In the genomic region with DNA sequence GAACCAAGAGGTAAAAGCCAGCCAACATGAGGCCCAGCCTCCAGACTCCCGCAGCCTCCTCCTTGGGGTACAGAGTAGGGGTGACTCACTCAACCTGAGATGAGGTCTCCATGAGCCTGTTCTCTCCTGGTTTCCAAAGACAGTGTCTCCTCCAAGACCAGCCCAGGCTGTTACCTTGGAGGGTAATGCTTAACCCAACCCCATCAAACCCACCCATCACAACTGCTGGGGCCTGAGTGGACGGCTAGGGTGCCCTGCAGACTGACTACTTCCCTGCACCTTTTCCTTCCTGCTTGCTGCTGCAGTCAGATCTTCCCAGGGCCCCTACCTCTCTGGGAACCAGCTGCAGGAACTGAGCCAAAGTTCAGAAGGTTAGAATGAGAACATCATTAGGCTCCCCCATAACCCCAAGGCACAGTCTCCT, we compare ENCODE assay signal across 7 cellular contexts. TPM values are rescaled to one million over a fixed set of nuclear protein-coding genes. Genes with fewer than 3 reads are reported as not detected.
DNase-seq lines count a peak whose midpoint lies in the region; ATAC-seq and TF ChIP-seq lines count a peak whose summit lies in the region.
"Had no signal": no experiment of that assay in that cellular context is flagged by ENCODE, and none has a peak within 500 bp of the region (broad histone marks: within the 10 kb centered on the region; RNA-seq: fewer than 3 reads in every experiment).

No MANE protein-coding gene starts in this region.

- H3K36me3 Mint-ChIP-seq in T-helper 1 cell treated with Interleukin-12 subunit alpha and Interleukin-12 subunit beta and Interleukin-4 antibody, amounts not matched to agents 30 μg/mL and 1 μg/mL, for 36 hours (ENCODE audit: low read depth), result peaks cover 16% of the 10 kb centered on the region

- intact Hi-C loops in sigmoid colon (cut with DNase I), result loop anchor here (1.0 to 2.0 kb wide), 3 partner anchors 20 to 56 kb away; no protein-coding TSS in a partner anchor

- H3K36me3 ChIP-seq in sigmoid colon, result peaks cover 0 to 18% (median 6%) of the 10 kb centered on the region in 4 donors
- H3K36me3 ChIP-seq: upper lobe of right lung had no signal

- no peak overlapping the region for H3K4me3 Mint-ChIP-seq in T-helper 1 cell treated with Interleukin-12 subunit alpha and Interleukin-12 subunit beta and Interleukin-4 antibody, amounts not matched to agents 30 μg/mL and 1 μg/mL, for 36 hours

- DNase-seq in T-helper 1 cell (no peak), amniotic epithelial cell (ENCODE audit: low read depth) (peak; percentile 47), sigmoid colon (no peak), germinal center (ENCODE audit: low spot score) (no peak)

- H3K4me3 ChIP-seq in sigmoid colon, result no peak overlapping the region
- H3K4me3 ChIP-seq: upper lobe of right lung had no signal

- no peak for TF ChIP-seq POLR2A in sigmoid colon (IDR thresholded peaks at IDR 0.05)

- H3K27me3 Mint-ChIP-seq in T-helper 1 cell treated with Interleukin-12 subunit alpha and Interleukin-12 subunit beta and Interleukin-4 antibody, amounts not matched to agents 30 μg/mL and 1 μg/mL, for 36 hours (ENCODE audit: low read depth), result no peaks in the 10 kb centered on the region

- H3K4me1 Mint-ChIP-seq in T-helper 1 cell treated with Interleukin-12 subunit alpha and Interleukin-12 subunit beta and Interleukin-4 antibody, amounts not matched to agents 30 μg/mL and 1 μg/mL, for 36 hours (ENCODE audit: low read depth), result peaks cover 23% of the 10 kb centered on the region

- TF ChIP-seq EP300 in sigmoid colon (IDR thresholded peaks at IDR 0.05), result no peak

- WGBS in sigmoid colon, 2 donors, result 48 to 73% methylated on average over 2 of the region's 2 CpGs

- peaks cover 0 to 44% (median 36%) of the 10 kb centered on the region in 4 donors for H3K4me1 ChIP-seq in sigmoid colon

- H3K27me3 ChIP-seq in sigmoid colon, result no peaks in the 10 kb centered on the region
- H3K27me3 ChIP-seq: upper lobe of right lung had no signal

- no peaks in the 10 kb centered on the region for H3K9me3 ChIP-seq in sigmoid colon
- H3K9me3 ChIP-seq: upper lobe of right lung had no signal

- H3K9me3 Mint-ChIP-seq in T-helper 1 cell treated with Interleukin-12 subunit alpha and Interleukin-12 subunit beta and Interleukin-4 antibody, amounts not matched to agents 30 μg/mL and 1 μg/mL, for 36 hours, result no peaks in the 10 kb centered on the region

- H3K27ac Mint-ChIP-seq in T-helper 1 cell treated with Interleukin-12 subunit alpha and Interleukin-12 subunit beta and Interleukin-4 antibody, amounts not matched to agents 30 μg/mL and 1 μg/mL, for 36 hours, result peak overlapping the region; percentile 27

- H3K27ac ChIP-seq in sigmoid colon, result peak overlapping the region in 3 of 4 donors; percentile 40 to 99 (median 58)
- H3K27ac ChIP-seq: upper lobe of right lung had no signal

- ATAC-seq in HG03571 (IDR thresholded peaks at IDR 0.05; ENCODE audit: unreplicated experiment), result no peak

- no peak for TF ChIP-seq CTCF in sigmoid colon (IDR thresholded peaks at IDR 0.05)

RNA-seq across cellular contexts. Expression of gene NOL12, which starts 5.1 kb away (rescaled TPM):
- 10 to 100 TPM; 10.7 to 28.2 (median 12.5) TPM for total RNA-seq in sigmoid colon
- polyA plus RNA-seq in sigmoid colon, result 10 to 100 TPM; 33.1 to 41.4 (median 41.3) TPM

RNA-seq across cellular contexts. Expression of gene LGALS1, which starts 5.6 kb away (rescaled TPM):
- total RNA-seq in sigmoid colon, result 1,000 to 10,000 TPM in 3 of 4 donors, 100 to 1,000 TPM in 1; 911 to 2,925 (median 2,030) TPM
- 100 to 1,000 TPM; 373 to 487 (median 439) TPM for polyA plus RNA-seq in sigmoid colon

RNA-seq across cellular contexts. Expression of gene TRIOBP, which starts 15.8 kb away (rescaled TPM):
- 100 to 1,000 TPM in 3 of 4 donors, 10 to 100 TPM in 1; 82.8 to 140 (median 128) TPM for total RNA-seq in sigmoid colon
- 10 to 100 TPM; 51.7 to 61.5 (median 58.7) TPM for polyA plus RNA-seq in sigmoid colon

RNA-seq across cellular contexts. Expression of gene PDXP, which starts 22.5 kb away (rescaled TPM):
- total RNA-seq in sigmoid colon, result 10 to 100 TPM in 2 of 4 donors, 1 to 10 TPM in 2; 7.5 to 12.8 (median 9.6) TPM
- 10 to 100 TPM; 30.2 to 51.1 (median 48.6) TPM for polyA plus RNA-seq in sigmoid colon

RNA-seq across cellular contexts. Expression of gene SH3BP1, which starts 41.5 kb away (rescaled TPM):
- 1 to 10 TPM; 1.4 to 6.9 (median 4.7) TPM for total RNA-seq in sigmoid colon
- polyA plus RNA-seq in sigmoid colon, result 10 to 100 TPM; 35.4 to 71.2 (median 58.5) TPM
